ENCODE assay signal across 1 cellular context in the genomic region with DNA sequence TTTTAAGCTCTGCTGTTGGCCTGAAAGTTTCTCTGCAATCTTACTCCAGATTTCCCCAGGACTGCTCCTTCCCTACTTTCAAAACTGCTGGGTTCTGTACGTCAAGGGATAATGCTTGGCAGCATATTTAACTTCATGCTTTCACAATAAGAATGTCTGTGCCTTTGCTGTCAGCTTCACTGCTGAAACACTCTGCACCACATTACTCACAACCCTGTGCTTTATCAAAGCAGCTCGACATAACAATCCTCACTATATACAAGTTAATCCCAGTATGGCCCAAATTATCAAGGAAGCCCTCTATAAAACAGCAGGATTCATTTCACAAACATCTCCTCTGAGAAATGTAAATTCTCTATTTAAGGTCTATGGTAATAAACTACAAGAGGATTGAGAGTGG.
TF ChIP-seq lines count a peak whose summit lies in the region.

No MANE protein-coding gene starts in this region.

TF ChIP-seq in WTC11, 78 proteins besides CTCF, POLR2A, EP300 and RAD21 (continued from another document):
- TF ChIP-seq, protein P1, sequence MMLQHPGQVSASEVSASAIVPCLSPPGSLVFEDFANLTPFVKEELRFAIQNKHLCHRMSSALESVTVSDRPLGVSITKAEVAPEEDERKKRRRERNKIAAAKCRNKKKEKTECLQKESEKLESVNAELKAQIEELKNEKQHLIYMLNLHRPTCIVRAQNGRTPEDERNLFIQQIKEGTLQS (CRISPR knock-in tag; conservative IDR thresholded peaks at IDR 0.05), result no peak
